Comparison of ENCODE assay signal across 16 cellular contexts in the genomic region with DNA sequence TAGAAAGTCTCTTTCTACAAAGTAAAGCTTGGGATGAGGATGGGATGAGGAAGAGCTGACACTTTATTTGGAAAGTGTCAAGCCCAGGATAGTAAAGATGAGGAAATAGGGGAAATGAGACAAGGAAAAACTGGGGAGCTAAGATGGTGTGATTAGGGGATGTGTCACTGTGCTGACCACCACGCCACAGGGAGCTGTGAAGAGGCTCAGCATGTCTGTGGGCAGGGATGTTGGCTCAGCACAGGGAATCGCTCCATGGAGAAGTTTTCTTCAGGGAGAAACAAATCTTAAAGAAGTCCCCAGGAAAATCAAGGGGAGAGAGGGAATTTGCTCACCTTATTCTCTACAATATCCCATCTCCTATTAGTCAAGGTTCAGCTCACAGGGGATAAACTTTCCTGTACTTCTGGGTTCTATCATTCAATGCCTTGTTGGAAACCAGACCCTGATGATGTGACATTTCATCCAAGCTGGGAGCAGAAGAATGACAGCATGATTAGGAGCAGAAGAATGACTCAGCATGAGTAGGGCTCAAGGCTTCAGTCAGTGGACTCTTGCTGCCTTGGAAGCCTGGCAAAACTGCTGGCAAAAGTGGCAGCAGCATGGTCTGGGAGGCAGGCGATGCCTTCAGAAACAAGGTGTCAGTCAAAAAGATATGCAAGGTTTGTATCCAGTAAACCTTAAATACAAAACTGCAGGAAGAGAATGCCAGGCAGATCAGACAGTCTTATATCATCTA. TPM values are rescaled to one million over a fixed set of nuclear protein-coding genes. Genes with fewer than 3 reads are reported as not detected.
DNase-seq lines count a peak whose midpoint lies in the region; ATAC-seq and TF ChIP-seq lines count a peak whose summit lies in the region.
"Had no signal": no experiment of that assay in that cellular context is flagged by ENCODE, and none has a peak within 500 bp of the region (broad histone marks: within the 10 kb centered on the region; RNA-seq: fewer than 3 reads in every experiment).

No MANE protein-coding gene starts in this region.

- peaks cover 22% of the 10 kb centered on the region for H3K4me1 Mint-ChIP-seq in Caco-2 (ENCODE audit: low read depth, unreplicated experiment)

- no peak overlapping the region for H3K27ac ChIP-seq in sigmoid colon
- H3K27ac ChIP-seq: BLaER1 treated with 17β-estradiol and CSF1 and Interleukin-3, amounts not matched to agents 10 nM and 100 nM; KMS-11; uterus had no signal

- no peaks in the 10 kb centered on the region for H3K36me3 ChIP-seq in Caco-2 (ENCODE audit: control insufficient read depth, insufficient read depth, low read length)
- no peaks in the 10 kb centered on the region for H3K36me3 ChIP-seq in sigmoid colon
- H3K36me3 ChIP-seq: BLaER1 treated with 17β-estradiol and CSF1 and Interleukin-3, amounts not matched to agents 10 nM and 100 nM; uterus had no signal

- intact Hi-C loops in Caco-2 (cut with micrococcal nuclease; ENCODE audit: unreplicated experiment) (no loop called here), sigmoid colon (cut with DNase I) (no loop called here)

- no TSS peak for BruUV-seq in Caco-2 (replicated peaks; lab: Mats Ljungman, UMichigan)

- no peak for ATAC-seq in GM21360 (IDR thresholded peaks at IDR 0.05; ENCODE audit: unreplicated experiment)
- ATAC-seq: esophagus mucosa had no signal

- POLR2A ChIA-PET in Caco-2 (lab: Charles Lee), result interaction anchor here (0.6 kb wide), 1 partner anchor 149 kb away, joined by 3 read pairs; no protein-coding TSS in a partner anchor

- H3K27me3 ChIP-seq in Caco-2 (replicated peaks; ENCODE audit: control insufficient read depth, insufficient read depth, low read length) (no peaks in the 10 kb centered on the region), sigmoid colon (no peaks in the 10 kb centered on the region)
- H3K27me3 ChIP-seq: BLaER1 treated with 17β-estradiol and CSF1 and Interleukin-3, amounts not matched to agents 10 nM and 100 nM; uterus had no signal

- H3K9me3 Mint-ChIP-seq in Caco-2 (ENCODE audit: unreplicated experiment), result peaks cover 31% of the 10 kb centered on the region

- peak overlapping the region; percentile 94 for H3K27ac Mint-ChIP-seq in Caco-2 (ENCODE audit: unreplicated experiment)
- H3K27ac Mint-ChIP-seq: progenitor cell of endocrine pancreas had no signal

- no peaks in the 10 kb centered on the region for H3K27me3 Mint-ChIP-seq in Caco-2 (ENCODE audit: insufficient read depth, unreplicated experiment)

- no peak for TF ChIP-seq POLR2A in sigmoid colon (IDR thresholded peaks at IDR 0.05)

- H3K9me3 ChIP-seq in Caco-2 (peaks cover 20% of the 10 kb centered on the region), sigmoid colon (no peaks in the 10 kb centered on the region)
- H3K9me3 ChIP-seq: uterus had no signal

- WGBS in sigmoid colon, 2 donors, result 89 to 91% methylated on average over 3 of the region's 3 CpGs

- H3K4me1 ChIP-seq in Caco-2 (peaks cover 36% of the 10 kb centered on the region), sigmoid colon (peaks cover 0 to 30% (median 23%) of the 10 kb centered on the region in 4 donors)
- H3K4me1 ChIP-seq: BLaER1 treated with 17β-estradiol and CSF1 and Interleukin-3, amounts not matched to agents 10 nM and 100 nM; uterus had no signal

- DNase-seq in Caco-2 (no peak), NCI-H460 (ENCODE audit: extremely low read depth, low read depth) (peak; percentile 50), epithelial cell of esophagus (ENCODE audit: low read depth) (peak; percentile 46), kidney tubule cell (ENCODE audit: low spot score) (peak; percentile 25), GM20000 (ENCODE audit: low spot score) (no peak), sigmoid colon (no peak)
- no peak for DNase-seq in NK-92 treated with Interleukin-12 subunit alpha and Interleukin-12 subunit beta, amount 100 ng/mL, for 24 hours (lab: John Stamatoyannopoulos, UW)
- DNase-seq: activated naive CD4-positive, alpha-beta T cell treated with Interleukin-2 at 50 U/mL for 16 hours; NCI-H1694; NCI-H526 treated with DMSO at 0.1 percent for 48 hours; uterus had no signal

- peaks cover 33% of the 10 kb centered on the region for H3K36me3 Mint-ChIP-seq in Caco-2 (ENCODE audit: insufficient read depth, unreplicated experiment)

- TF ChIP-seq CTCF in Caco-2 (IDR thresholded peaks at IDR 0.05; ENCODE audit: insufficient read depth in 1 of 2, low read depth in 1 of 2, low read length in 1 of 2, severe bottlenecking in 1 of 2, unreplicated experiment in 1 of 2) (no peak), epithelial cell of esophagus (IDR thresholded peaks at IDR 0.05; ENCODE audit: insufficient read depth, low read depth, low read length, missing control alignments) (no peak), GM20000 (IDR thresholded peaks at IDR 0.05; ENCODE audit: extremely low read depth, missing control alignments) (no peak), sigmoid colon (IDR thresholded peaks at IDR 0.05) (no peak)

- H3K4me3 ChIP-seq in Caco-2 (ENCODE audit: low read depth, low read length) (no peak overlapping the region), epithelial cell of esophagus (ENCODE audit: low read length) (no peak overlapping the region), sigmoid colon (no peak overlapping the region)
- H3K4me3 ChIP-seq: BLaER1 treated with 17β-estradiol and CSF1 and Interleukin-3, amounts not matched to agents 10 nM and 100 nM; uterus had no signal

- CTCF ChIA-PET in Caco-2 (lab: Charles Lee), result interaction anchor here (0.9 kb wide), 1 partner anchor 18 kb away, joined by 4 read pairs; no protein-coding TSS in a partner anchor

- no peak for TF ChIP-seq EP300 in sigmoid colon (IDR thresholded peaks at IDR 0.05)

- no peak overlapping the region for H3K4me3 Mint-ChIP-seq in Caco-2 (ENCODE audit: unreplicated experiment)

RNA-seq across cellular contexts. Expression of a gene that starts 4.9 kb away (rescaled TPM):
- total RNA-seq in Caco-2 (2022) (0.54 TPM in 1 of 2 replicates, not detected in the other), sigmoid colon (10 to 100 TPM in 1 of 4 donors, 1 to 10 TPM in 2, under 1 TPM in 1; 0.68 to 17.4 (median 4.6) TPM)
- total RNA-seq in NCI-H460 (2014; rRNA removed; shearing (Covaris generic)), result not detected in 2 replicates
- 0.82 TPM in 1 of 2 replicates, not detected in the other for polyA plus RNA-seq in NCI-H460 (2014; cell fraction: nucleus; rRNA removed)
- 1 to 10 TPM in 2 of 3 donors, under 1 TPM in 1; 0.23 to 2.4 (median 1.2) TPM for polyA plus RNA-seq in sigmoid colon
- total RNA-seq: esophagus mucosa, progenitor cell of endocrine pancreas had no signal

RNA-seq across cellular contexts. Expression of a gene that starts 57.2 kb away (rescaled TPM):
- total RNA-seq in Caco-2 (2022) (25.0 and 28.0 TPM in 2 replicates), sigmoid colon (10 to 100 TPM; 37.8 to 51.3 (median 46.1) TPM)
- 10.5 and 12.6 TPM in 2 replicates for total RNA-seq in NCI-H460 (2014; rRNA removed; shearing (Covaris generic))
- polyA plus RNA-seq in NCI-H460 (2014; cell fraction: nucleus; rRNA removed), result 9.4 and 11.7 TPM in 2 replicates
- 1 to 10 TPM; 3.9 to 6.5 (median 5.4) TPM for polyA plus RNA-seq in sigmoid colon

Comparison
In these comparisons a context has a peak if more than half of its experiments do, and no peak if none do; other contexts are left out.
1. DNase-seq: peak in NCI-H460 (single experiment), epithelial cell of esophagus (single experiment) and kidney tubule cell (single experiment); none in Caco-2 (0 of 2), GM20000 (single experiment), NK-92 treated with Interleukin-12 subunit alpha and Interleukin-12 subunit beta, amount 100 ng/mL, for 24 hours (single experiment) and sigmoid colon (single experiment).